Comparison of ENCODE assay signal across 8 cellular contexts in genomic region chr9:27573699-27574265, GRCh38. TPM values are rescaled to one million over a fixed set of nuclear protein-coding genes. Genes with fewer than 3 reads are reported as not detected.
DNase-seq lines count a peak whose midpoint lies in the region; ATAC-seq and TF ChIP-seq lines count a peak whose summit lies in the region.

No MANE protein-coding gene starts in this region.

- H3K4me1 ChIP-seq in BLaER1 (peaks cover 21% of the 10 kb centered on the region), left lung (peaks cover 11 to 36% of the 10 kb centered on the region in 2 donors)

- no peaks in the 10 kb centered on the region; the same call in 1 of the 2 replicates for H4K20me1 ChIP-seq in BLaER1

- ATAC-seq in GM19328 (IDR thresholded peaks at IDR 0.05; ENCODE audit: unreplicated experiment) = peak; percentile 83
- peak; percentile 73 for ATAC-seq in HG03469 (IDR thresholded peaks at IDR 0.05; ENCODE audit: unreplicated experiment)
- ATAC-seq in left lung = peak; percentile 86

- peak overlapping the region; percentile 78 for H3K4me2 ChIP-seq in BLaER1

- no peaks in the 10 kb centered on the region for H3K27me3 ChIP-seq in BLaER1
- H3K27me3 ChIP-seq in left lung = no peaks in the 10 kb centered on the region

- H3K9me3 ChIP-seq in BLaER1 (peaks cover 23% of the 10 kb centered on the region), left lung (peaks cover 0 to 7% of the 10 kb centered on the region in 2 donors)

- intact Hi-C loops in left lung (cut with DNase I) = no loop called here

- H3K27ac ChIP-seq in BLaER1 (peak overlapping the region; percentile 75), left lung (peak overlapping the region; percentile 99 to 100)

- TF ChIP-seq CTCF in left lung (IDR thresholded peaks at IDR 0.05) = no peak

- H3K4me3 ChIP-seq in BLaER1 (peak overlapping the region; percentile 94), left lung (peak overlapping the region; percentile 81 to 88)

- H3K9ac ChIP-seq in BLaER1 = peak overlapping the region; percentile 79

- H3K36me3 ChIP-seq in BLaER1 (no peaks in the 10 kb centered on the region), left lung (no peaks in the 10 kb centered on the region)

- DNase-seq in NCI-H526 (lab: John Stamatoyannopoulos, UW) (peak; percentile 98), dermis blood vessel endothelial cell (peak; percentile 100), left lung (peak; percentile 92 to 98)
- DNase-seq in activated CD4-positive, alpha-beta T cell treated with anti-CD3 and anti-CD28 coated beads, Interleukin-2, amount 50 U/mL, for 4 hours = peak; percentile 95 to 96
- peak; percentile 98 for DNase-seq in stimulated activated CD4-positive, alpha-beta T cell treated with anti-CD3 and anti-CD28 coated beads, Interleukin-2, amount 100 ng/mL, for 4 hours (ENCODE audit: low read depth)

RNA-seq across cellular contexts. Expression of gene C9orf72, which starts 0.5 kb away (rescaled TPM):
- 8.6 and 10.9 TPM in 2 replicates for total RNA-seq in dermis blood vessel endothelial cell
- 10 to 100 TPM; 17.1 to 32.4 TPM for total RNA-seq in left lung

RNA-seq across cellular contexts. Expression of gene MOB3B, which starts 44.2 kb away (rescaled TPM):
- total RNA-seq in dermis blood vessel endothelial cell (0.85 and 2.1 TPM in 2 replicates), left lung (10 to 100 TPM in 1 of 2 donors, 1 to 10 TPM in 1; 7.2 to 13.6 TPM)

RNA-seq across cellular contexts. Expression of gene IFNK, which starts 49.7 kb away (rescaled TPM):
- total RNA-seq in dermis blood vessel endothelial cell (not detected in 2 replicates), left lung (not detected)

Comparison
In these comparisons a context has a peak if more than half of its experiments do, and no peak if none do; other contexts are left out.
1. Peak in every context shown above with its lines: DNase-seq, ATAC-seq, H3K4me3 ChIP-seq and H3K27ac ChIP-seq.